In the genomic region with DNA sequence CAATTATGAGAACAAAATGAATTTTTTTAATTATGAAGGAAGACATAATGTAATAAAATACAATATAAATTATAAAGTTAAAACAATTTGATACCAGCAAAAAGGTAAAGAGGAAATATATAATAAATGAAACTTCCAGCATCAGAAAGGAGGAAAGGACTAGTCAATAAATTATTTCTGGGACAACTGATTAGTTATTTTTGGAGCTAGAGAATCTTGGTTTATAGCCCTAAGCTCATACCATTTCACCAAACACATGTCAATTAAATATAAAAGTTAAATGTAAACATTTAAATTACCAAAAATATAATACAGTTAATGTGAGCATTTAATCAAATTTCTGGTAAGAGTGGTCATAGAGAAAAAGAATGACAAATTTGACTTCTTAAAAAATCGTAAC, we compare ENCODE assay signal across 13 cellular contexts. TPM values are rescaled to one million over a fixed set of nuclear protein-coding genes. Genes with fewer than 3 reads are reported as not detected.
"Had no signal": no experiment of that assay in that cellular context is flagged by ENCODE, and none has a peak within 500 bp of the region (broad histone marks: within the 10 kb centered on the region; RNA-seq: fewer than 3 reads in every experiment).

No MANE protein-coding gene starts in this region.

- H3K27ac ChIP-seq: GM23248, HL-60, KMS-11 had no signal

- DNase-seq: GM23248, GOT3, H7, HFFc6, KBM-7 had no signal

- ATAC-seq: HCT116, HepG2 had no signal

- H3K9me3 Mint-ChIP-seq: HFFc6, IgD-negative memory B cell had no signal

- H3K4me1 ChIP-seq: HAP-1 had no signal

- H3K4me3 ChIP-seq: GM23248, HAP-1 had no signal

- H3K36me3 Mint-ChIP-seq: IgD-negative memory B cell had no signal

- FAIRE-seq: HepG2 had no signal

- H3K36me3 ChIP-seq: HAP-1 had no signal

- H3K27ac Mint-ChIP-seq: HFFc6, IgD-negative memory B cell had no signal

- H3K9me3 ChIP-seq: HAP-1 had no signal

- H3K4me3 Mint-ChIP-seq: HFFc6, IgD-negative memory B cell had no signal

RNA-seq across cellular contexts. Expression of a gene that starts 12.1 kb away (rescaled TPM):
- total RNA-seq: GM23248, H4, HT1080 had no signal
- polyA plus RNA-seq: GM23248, HepG2, IgD-negative memory B cell had no signal
